Comparison of ENCODE assay signal across 12 cellular contexts in the genomic region with DNA sequence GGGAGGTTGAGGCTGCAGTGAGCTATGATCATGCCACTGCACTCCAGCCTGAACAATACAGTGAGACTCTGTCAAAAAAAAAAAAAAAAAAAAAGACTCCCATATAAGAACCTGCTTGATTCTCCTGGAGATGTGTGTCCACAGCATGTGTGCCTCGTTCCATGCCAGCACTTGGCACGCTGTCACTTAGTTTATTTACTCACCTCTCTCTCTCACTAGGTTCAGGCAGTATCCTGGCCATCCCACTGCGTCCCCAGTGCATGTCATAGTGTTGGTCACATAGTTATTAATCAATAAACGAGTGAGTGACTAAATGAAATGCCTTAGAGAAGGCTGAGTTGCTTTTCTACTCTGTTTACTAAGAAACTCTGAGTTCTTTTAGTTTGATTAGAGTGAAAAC.
"Had no signal": no experiment of that assay in that cellular context is flagged by ENCODE, and none has a peak within 500 bp of the region (broad histone marks: within the 10 kb centered on the region; RNA-seq: fewer than 3 reads in every experiment).

No MANE protein-coding gene starts in this region.

- ATAC-seq: gastrocnemius medialis had no signal

- H3K4me3 ChIP-seq: cardiac muscle cell, gastrocnemius medialis, ovary, stomach had no signal

- H3K4me1 ChIP-seq: gastrocnemius medialis, stomach had no signal

- H3K36me3 ChIP-seq: cardiac muscle cell, gastrocnemius medialis, ovary, stomach, WERI-Rb-1 had no signal

- DNase-seq: activated CD4-positive, alpha-beta T cell treated with anti-CD3 and anti-CD28 coated beads, Interleukin-2, amount 10 ng/mL, durations not matched to agents 24 days and 14 days; activated CD8-positive, alpha-beta memory T cell treated with anti-CD3 and anti-CD28 coated beads for 24 hours; activated naive CD4-positive, alpha-beta T cell treated with Interleukin-2 at 50 U/mL for 16 hours; cortex of kidney; effector memory CD4-positive, alpha-beta T cell; gastrocnemius medialis; ovary; stimulated activated CD4-positive, alpha-beta T cell treated with anti-CD3 and anti-CD28 coated beads, Interleukin-4, amount 100 ng/mL, for 4 hours; stomach; WERI-Rb-1 had no signal

- H3K27ac ChIP-seq: cardiac muscle cell, epithelial cell of prostate, gastrocnemius medialis, ovary, stomach, WERI-Rb-1 had no signal

- H3K9me3 ChIP-seq: gastrocnemius medialis, ovary had no signal

- H3K27me3 ChIP-seq: cardiac muscle cell, ovary had no signal
